20 cellular contexts compared by ENCODE assay signal in genomic region chr15:75656331-75656730, GRCh38. TPM values are rescaled to one million over a fixed set of nuclear protein-coding genes. Genes with fewer than 3 reads are reported as not detected.
"Had no signal": no experiment of that assay in that cellular context is flagged by ENCODE, and none has a peak within 500 bp of the region (broad histone marks: within the 10 kb centered on the region; RNA-seq: fewer than 3 reads in every experiment).

No MANE protein-coding gene starts in this region.

- FAIRE-seq: endothelial cell of umbilical vein, pancreas, small intestine had no signal

- DNase-seq: cerebellar nuclear complex; colonic mucosa; dermis blood vessel endothelial cell; erythroblast; foreskin keratinocyte; heart left ventricle; hippocampal formation; mammary epithelial cell; naive thymus-derived CD4-positive, alpha-beta T cell; nucleus accumbens; small intestine; stimulated activated CD4-positive, alpha-beta T cell treated with anti-CD3 and anti-CD28 coated beads, Interleukin-12 subunit alpha, Interleukin-12 subunit beta, amount 100 ng/mL, for 4 hours; stimulated activated naive CD4-positive, alpha-beta T cell treated with Interleukin-2 at 50 U/mL for 16 hours; tibial artery had no signal

- H3K36me3 Mint-ChIP-seq: naive thymus-derived CD4-positive, alpha-beta T cell had no signal

- H3K27me3 ChIP-seq: colonic mucosa, foreskin keratinocyte, heart left ventricle, pancreas, suprapubic skin, tibial artery had no signal

- H3K4me3 ChIP-seq: colonic mucosa, heart left ventricle, pancreas, suprapubic skin, tibial artery had no signal

- H3K27ac Mint-ChIP-seq: progenitor cell of endocrine pancreas had no signal

- H3K27me3 Mint-ChIP-seq: naive thymus-derived CD4-positive, alpha-beta T cell had no signal

- H3K9me3 Mint-ChIP-seq: naive thymus-derived CD4-positive, alpha-beta T cell had no signal

- H3K4me3 Mint-ChIP-seq: naive thymus-derived CD4-positive, alpha-beta T cell had no signal

- H3K27ac ChIP-seq: colonic mucosa, foreskin keratinocyte, heart left ventricle, pancreas, suprapubic skin had no signal

- ATAC-seq: foreskin keratinocyte; heart left ventricle; naive thymus-derived CD4-positive, alpha-beta T cell; right cardiac atrium had no signal

- H3K36me3 ChIP-seq: colonic mucosa had no signal

- H3K9me3 ChIP-seq: colonic mucosa, heart left ventricle, pancreas, suprapubic skin, tibial artery had no signal

RNA-seq across cellular contexts. Expression of gene CSPG4, which starts 56.3 kb away (rescaled TPM):
- total RNA-seq: endothelial cell of umbilical vein; naive thymus-derived CD4-positive, alpha-beta T cell had no signal
- polyA plus RNA-seq: endothelial cell of umbilical vein; naive thymus-derived CD4-positive, alpha-beta T cell; neural cell had no signal
